ENCODE assay signal across 8 cellular contexts in the genomic region with DNA sequence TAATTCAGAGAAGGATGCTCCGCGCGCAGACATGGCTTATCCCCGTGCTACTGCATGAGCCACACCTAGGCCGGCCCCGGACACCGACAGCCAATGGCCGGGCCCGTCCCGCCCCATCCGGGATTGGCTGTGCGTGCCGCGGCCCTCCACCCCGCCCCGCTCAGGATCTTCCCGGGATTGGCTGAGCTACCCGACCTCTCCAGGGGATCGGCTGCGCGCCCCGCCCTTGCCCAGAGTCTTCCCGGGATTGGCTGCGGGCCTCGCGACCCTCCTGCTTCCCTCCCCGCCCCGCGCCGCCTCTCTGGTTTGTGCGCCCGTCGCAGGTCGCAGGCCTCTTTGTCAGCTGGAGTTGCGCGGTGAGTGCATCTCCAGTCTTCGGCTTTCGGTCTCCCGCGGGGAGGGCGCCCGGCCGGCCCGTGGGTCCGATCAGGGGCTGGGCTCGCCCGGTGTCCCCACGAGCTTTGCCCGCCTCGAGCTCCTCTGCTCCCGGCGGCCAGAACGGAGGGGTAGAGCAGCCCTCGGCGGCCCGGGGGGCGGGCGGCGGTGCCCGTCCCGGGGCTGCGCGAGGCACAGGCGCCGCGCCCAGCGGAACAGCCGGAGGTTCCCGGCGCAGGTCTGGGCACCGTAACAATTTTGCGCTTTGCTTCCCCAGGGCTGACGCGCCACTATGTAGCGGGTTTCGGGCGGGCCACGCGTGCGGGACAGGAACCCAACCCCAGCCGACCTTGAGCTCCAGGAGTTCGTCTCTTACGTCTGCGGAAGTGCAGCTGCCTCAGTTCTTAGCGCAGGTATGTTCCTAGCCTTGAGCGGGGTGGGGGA. TPM values are rescaled to one million over a fixed set of nuclear protein-coding genes. Genes with fewer than 3 reads are reported as not detected.
DNase-seq lines count a peak whose midpoint lies in the region; ATAC-seq and TF ChIP-seq lines count a peak whose summit lies in the region.

No MANE protein-coding gene starts in this region.

- TF ChIP-seq POLR2A in uterus (IDR thresholded peaks at IDR 0.05) = peak; percentile 83 to 92

- DNase-seq in NCI-H1694 (lab: John Stamatoyannopoulos, UW) (peak; percentile 85), T-helper 2 cell (peak; percentile 89 to 100 (median 96)), ascending aorta (ENCODE audit: low spot score in 2 of 2) (peak; percentile 93 to 99), right atrium auricular region (ENCODE audit: low spot score) (peak; percentile 98), pulmonary artery endothelial cell (ENCODE audit: low read depth, low spot score) (peak; percentile 89), uterus (peak; percentile 98)

- H3K27me3 ChIP-seq in ascending aorta (no peaks in the 10 kb centered on the region), right atrium auricular region (no peaks in the 10 kb centered on the region), uterus (no peaks in the 10 kb centered on the region)

- H3K36me3 ChIP-seq in ascending aorta = peaks cover 0 to 10% of the 10 kb centered on the region in 2 donors
- H3K36me3 ChIP-seq in right atrium auricular region = peaks cover 27% of the 10 kb centered on the region
- no peaks in the 10 kb centered on the region for H3K36me3 ChIP-seq in uterus

- H3K27ac ChIP-seq in ascending aorta (peak overlapping the region; percentile 91 to 93), right atrium auricular region (peak overlapping the region; percentile 95 to 97), uterus (peak overlapping the region; percentile 84 to 92)

- H3K4me3 ChIP-seq in ascending aorta = peak overlapping the region; percentile 85 to 86
- peak overlapping the region; percentile 84 to 97 for H3K4me3 ChIP-seq in right atrium auricular region
- peak overlapping the region; percentile 49 to 82 for H3K4me3 ChIP-seq in uterus

- peaks cover 9 to 16% of the 10 kb centered on the region in 2 donors for H3K4me1 ChIP-seq in ascending aorta
- H3K4me1 ChIP-seq in right atrium auricular region = peaks cover 0 to 30% of the 10 kb centered on the region in 2 donors
- H3K4me1 ChIP-seq in uterus = peaks cover 10 to 16% of the 10 kb centered on the region in 2 donors

- no peaks in the 10 kb centered on the region for H3K9me3 ChIP-seq in ascending aorta
- no peaks in the 10 kb centered on the region for H3K9me3 ChIP-seq in right atrium auricular region
- no peaks in the 10 kb centered on the region for H3K9me3 ChIP-seq in uterus

- peak; percentile 70 for ATAC-seq in GM18499 (IDR thresholded peaks at IDR 0.05; ENCODE audit: insufficient read depth, unreplicated experiment)
- peak; percentile 87 for ATAC-seq in HG02885 (IDR thresholded peaks at IDR 0.05; ENCODE audit: poor library complexity, unreplicated experiment)

- no peak for TF ChIP-seq CTCF in ascending aorta (IDR thresholded peaks at IDR 0.05)
- no peak for TF ChIP-seq CTCF in right atrium auricular region (IDR thresholded peaks at IDR 0.05)
- peak in 2 of 4 experiments; percentile 7 to 13 for TF ChIP-seq CTCF in uterus (IDR thresholded peaks at IDR 0.05)

- intact Hi-C loops in ascending aorta (cut with DNase I) (loop anchor here (1.0 to 10.0 kb wide), 10 partner anchors 10 to 1520 kb away; a partner anchor contains a TSS), uterus (cut with DNase I; ENCODE audit: low total_unique reads) (no loop called here)

RNA-seq across cellular contexts. Expression of a gene that starts 38.8 kb away (rescaled TPM):
- total RNA-seq in ascending aorta = not detected
- 1 to 10 TPM; 2.6 to 3.9 TPM for total RNA-seq in right atrium auricular region
- under 0.01 TPM in 1 of 2 replicates, not detected in the other for total RNA-seq in pulmonary artery endothelial cell
- total RNA-seq in uterus = 1 to 10 TPM in 2 of 4 donors, under 1 TPM in 1, not detected in 1; 0.26 to 3.0 (median 1.2) TPM

RNA-seq across cellular contexts. Expression of a gene that starts 53.3 kb away (rescaled TPM):
- 7.5 TPM for total RNA-seq in ascending aorta
- 10 to 100 TPM; 19.1 to 28.0 TPM for total RNA-seq in right atrium auricular region
- 12.7 and 17.8 TPM in 2 replicates for total RNA-seq in pulmonary artery endothelial cell
- 10 to 100 TPM in 2 of 4 donors, 1 to 10 TPM in 1, under 1 TPM in 1; 0.51 to 33.5 (median 16.5) TPM for total RNA-seq in uterus

Comparison
In these comparisons a context has a peak if more than half of its experiments do, and no peak if none do; other contexts are left out.
1. Peak in every context shown above with its lines: DNase-seq, ATAC-seq, H3K4me3 ChIP-seq and H3K27ac ChIP-seq.